10 cellular contexts compared by ENCODE assay signal in genomic region chr7:157272351-157273207, GRCh38.
A peak's percentile ranks its signal among the peaks of the same experiment; 100 is the strongest.
DNase-seq lines count a peak whose midpoint lies in the region; ATAC-seq and TF ChIP-seq lines count a peak whose summit lies in the region.
"Had no signal": no experiment of that assay in that cellular context is flagged by ENCODE, and none has a peak within 500 bp of the region (broad histone marks: within the 10 kb centered on the region; RNA-seq: fewer than 3 reads in every experiment).

No MANE protein-coding gene starts in this region.

- no peak overlapping the region for H3K4me3 Mint-ChIP-seq in H9
- no peak overlapping the region for H3K4me3 Mint-ChIP-seq in stimulated activated naive B cell treated with anti-CD40 and anti-IgM and Interleukin-4, amounts not matched to agents 10 μg/mL and 1 μg/mL and 100 μg/mL, for 72 hours
- H3K4me3 Mint-ChIP-seq: IgD-negative memory B cell; stimulated activated naive CD8-positive, alpha-beta T cell treated with anti-CD3 and anti-CD28 coated beads, Interleukin-15, Interleukin-2, amounts not matched to agents 100 ng/mL and 50 ng/mL, for 24 hours had no signal

- H3K27me3 Mint-ChIP-seq in H9 (ENCODE audit: low read depth): no peaks in the 10 kb centered on the region
- peaks cover 0 to 6% of the 10 kb centered on the region in 2 donors for H3K27me3 Mint-ChIP-seq in stimulated activated naive B cell treated with anti-CD40 and anti-IgM and Interleukin-4, amounts not matched to agents 10 μg/mL and 1 μg/mL and 100 μg/mL, for 72 hours
- H3K27me3 Mint-ChIP-seq: IgD-negative memory B cell had no signal

- intact Hi-C loops in right lobe of liver (cut with DNase I): loop anchor here in 1 of 2 donors (10.0 kb wide), 1 partner anchor 298 kb away; no protein-coding TSS in a partner anchor

- no peak overlapping the region for H4K8ac ChIP-seq in H9 (replicated peaks; ENCODE audit: insufficient read length, low read depth, low read length)

- no peak overlapping the region for H3K4me2 ChIP-seq in H9 (ENCODE audit: insufficient read depth, insufficient read length, low read length)

- peaks cover 13 to 22% (median 19%) of the 10 kb centered on the region in 3 experiments; a peak in 6 of 7 replicates for H3K36me3 Mint-ChIP-seq in H9 (ENCODE audit: insufficient read depth in 1 of 3, low read depth in 3 of 3)
- H3K36me3 Mint-ChIP-seq in stimulated activated naive B cell treated with anti-CD40 and anti-IgM and Interleukin-4, amounts not matched to agents 10 μg/mL and 1 μg/mL and 100 μg/mL, for 72 hours: peaks cover 29 to 43% of the 10 kb centered on the region in 2 donors
- H3K36me3 Mint-ChIP-seq in activated naive CD4-positive, alpha-beta T cell treated with anti-CD3 and anti-CD28 coated beads, Interleukin-2, amount 50 U/mL, for 72 hours: no peaks in the 10 kb centered on the region

- H3K27me3 ChIP-seq in H9 (ENCODE audit: insufficient read depth, low read length): no peaks in the 10 kb centered on the region
- H3K27me3 ChIP-seq in adipocyte (replicated peaks; ENCODE audit: control insufficient read depth, insufficient read depth, low read length): no peaks in the 10 kb centered on the region
- H3K27me3 ChIP-seq in right lobe of liver: no peaks in the 10 kb centered on the region

- DNase-seq in H9 (no peak), adipocyte (ENCODE audit: low read depth) (no peak), right lobe of liver (no peak), retina (no peak), D341Med (ENCODE audit: low spot score) (no peak), germinal center (ENCODE audit: low spot score) (no peak)
- no peak for DNase-seq in stimulated activated naive B cell treated with anti-CD40 and anti-IgM and Interleukin-4, amounts not matched to agents 10 μg/mL and 1 μg/mL and 100 μg/mL, for 72 hours
- no peak for DNase-seq in activated naive CD4-positive, alpha-beta T cell treated with anti-CD3 and anti-CD28 coated beads, Interleukin-2, amount 50 U/mL, for 72 hours (ENCODE audit: low spot score in 2 of 2)

- no peak overlapping the region for H2BK5ac ChIP-seq in H9 (ENCODE audit: insufficient read length, low read length)

- no peak overlapping the region for H3K18ac ChIP-seq in H9 (ENCODE audit: insufficient read length, low read depth, low read length)

- H3K9me3 Mint-ChIP-seq in H9: no peaks in the 10 kb centered on the region
- no peaks in the 10 kb centered on the region for H3K9me3 Mint-ChIP-seq in stimulated activated naive B cell treated with anti-CD40 and anti-IgM and Interleukin-4, amounts not matched to agents 10 μg/mL and 1 μg/mL and 100 μg/mL, for 72 hours
- H3K9me3 Mint-ChIP-seq in activated naive CD4-positive, alpha-beta T cell treated with anti-CD3 and anti-CD28 coated beads, Interleukin-2, amount 50 U/mL, for 72 hours: no peaks in the 10 kb centered on the region
- H3K9me3 Mint-ChIP-seq: IgD-negative memory B cell; stimulated activated naive CD8-positive, alpha-beta T cell treated with anti-CD3 and anti-CD28 coated beads, Interleukin-15, Interleukin-2, amounts not matched to agents 100 ng/mL and 50 ng/mL, for 24 hours had no signal

- no peak overlapping the region for H4K5ac ChIP-seq in H9 (ENCODE audit: insufficient read length, low read depth, low read length)

- no peak overlapping the region for H4K91ac ChIP-seq in H9 (ENCODE audit: insufficient read length, low read depth, low read length)

- H3K56ac ChIP-seq in H9 (ENCODE audit: insufficient read length, low read depth, low read length): no peak overlapping the region

- H2BK20ac ChIP-seq in H9 (ENCODE audit: low read depth, low read length, poor library complexity, severe bottlenecking): no peak overlapping the region

- H3K4me1 ChIP-seq in H9 (ENCODE audit: insufficient read depth, low read length) (no peaks in the 10 kb centered on the region), adipocyte (ENCODE audit: control insufficient read depth, insufficient read depth, low read length) (peaks cover 27% of the 10 kb centered on the region), right lobe of liver (peaks cover 0 to 24% (median 7%) of the 10 kb centered on the region in 4 donors)

- no peak overlapping the region for H2BK15ac ChIP-seq in H9 (ENCODE audit: low read depth, low read length)

- no peak for TF ChIP-seq POLR2A in right lobe of liver (IDR thresholded peaks at IDR 0.05)

- H3K9me3 ChIP-seq in H9 (ENCODE audit: control insufficient read depth, low read depth, low read length) (no peaks in the 10 kb centered on the region), adipocyte (ENCODE audit: control insufficient read depth, low read length) (no peaks in the 10 kb centered on the region), right lobe of liver (no peaks in the 10 kb centered on the region)

- no CpG with 5 or more reads among the region's 24 CpGs for WGBS in H9 (ENCODE audit: extremely low coverage, insufficient read length, low lambda C conversion rate)
- 38% methylated on average over 5 of the region's 24 CpGs for whole genome bisulfite sequencing in right lobe of liver (ENCODE audit: insufficient coverage, low coverage, low lambda C conversion rate, missing lambda C conversion rate)

- no peak overlapping the region for H3K23ac ChIP-seq in H9 (ENCODE audit: insufficient read length, low read depth, low read length)

- peaks cover 14 to 15% of the 10 kb centered on the region in 2 experiments for H3K4me1 Mint-ChIP-seq in H9
- peaks cover 16 to 25% of the 10 kb centered on the region in 2 donors for H3K4me1 Mint-ChIP-seq in stimulated activated naive B cell treated with anti-CD40 and anti-IgM and Interleukin-4, amounts not matched to agents 10 μg/mL and 1 μg/mL and 100 μg/mL, for 72 hours

- peak overlapping the region in 2 of 3 experiments; percentile 79 to 85; a peak in 5 of 7 replicates for H3K27ac Mint-ChIP-seq in H9
- peak overlapping the region; percentile 2 for H3K27ac Mint-ChIP-seq in stimulated activated naive B cell treated with anti-CD40 and anti-IgM and Interleukin-4, amounts not matched to agents 10 μg/mL and 1 μg/mL and 100 μg/mL, for 72 hours
- peak overlapping the region in 1 of 2 donors; percentile 88 for H3K27ac Mint-ChIP-seq in activated naive CD4-positive, alpha-beta T cell treated with anti-CD3 and anti-CD28 coated beads, Interleukin-2, amount 50 U/mL, for 72 hours
- H3K27ac Mint-ChIP-seq: IgD-negative memory B cell had no signal

- TF ChIP-seq CTCF in H9 (conservative IDR thresholded peaks at IDR 0.05) (no peak), right lobe of liver (IDR thresholded peaks at IDR 0.05) (no peak)

- H3K79me2 ChIP-seq in H9 (ENCODE audit: insufficient read depth, low read length): no peaks in the 10 kb centered on the region

- no peak overlapping the region for H3T11ph ChIP-seq in H9 (ENCODE audit: low read length)

- ATAC-seq in right lobe of liver: peak; percentile 10 to 46 (median 36)
- ATAC-seq in stimulated activated naive B cell treated with anti-CD40 and anti-IgM and Interleukin-4, amounts not matched to agents 10 μg/mL and 1 μg/mL and 100 μg/mL, for 72 hours (replicated peaks): no peak
- no peak for ATAC-seq in activated naive CD4-positive, alpha-beta T cell treated with anti-CD3 and anti-CD28 coated beads, Interleukin-2, amount 50 U/mL, for 72 hours

- H2AK5ac ChIP-seq in H9 (ENCODE audit: insufficient read length, low read length): no peak overlapping the region

- H2AFZ ChIP-seq in H9 (ENCODE audit: low read length): no peak overlapping the region

- no peak overlapping the region for H3K9ac ChIP-seq in H9 (ENCODE audit: extremely low read depth, insufficient read length, low read length)
- H3K9ac ChIP-seq in adipocyte (ENCODE audit: low read length): peak overlapping the region; percentile 71

- peak overlapping the region; percentile 8 for H3K4me3 ChIP-seq in adipocyte (ENCODE audit: low read length)
- H3K4me3 ChIP-seq in right lobe of liver: no peak overlapping the region

- H2BK120ac ChIP-seq in H9 (ENCODE audit: low read depth, low read length, poor library complexity, severe bottlenecking): no peak overlapping the region

- H3K14ac ChIP-seq in H9 (ENCODE audit: insufficient read depth, low read length): no peak overlapping the region; the same call in 1 of the 2 replicates

- no peaks in the 10 kb centered on the region for H4K20me1 ChIP-seq in H9 (ENCODE audit: control insufficient read depth, insufficient read depth, insufficient read length)

- H3K23me2 ChIP-seq in H9 (ENCODE audit: insufficient read length, low read depth, low read length, poor library complexity, severe bottlenecking): no peaks in the 10 kb centered on the region

- peaks cover 30% of the 10 kb centered on the region for H3K36me3 ChIP-seq in adipocyte (ENCODE audit: control insufficient read depth, insufficient read depth, low read length, severe bottlenecking)
- H3K36me3 ChIP-seq in right lobe of liver: peaks cover 0 to 26% (median 4%) of the 10 kb centered on the region in 4 donors

- no peak overlapping the region for H3K27ac ChIP-seq in H9 (ENCODE audit: insufficient read length, low read depth, low read length)
- peak overlapping the region; percentile 85 to 95 (median 88) for H3K27ac ChIP-seq in right lobe of liver

- no peaks in the 10 kb centered on the region for H3K79me1 ChIP-seq in H9 (ENCODE audit: insufficient read depth, low read depth, low read length, poor library complexity, severe bottlenecking)

- H2BK12ac ChIP-seq in H9 (ENCODE audit: insufficient read length, low read depth, low read length): no peak overlapping the region

- H3K4ac ChIP-seq in H9 (ENCODE audit: low read depth, low read length): no peak overlapping the region

Comparison
In these comparisons a context has a peak if more than half of its experiments do, and no peak if none do; other contexts are left out.
1. ATAC-seq: peak in right lobe of liver (4 of 4); none in stimulated activated naive B cell treated with anti-CD40 and anti-IgM and Interleukin-4, amounts not matched to agents 10 μg/mL and 1 μg/mL and 100 μg/mL, for 72 hours (0 of 2) and activated naive CD4-positive, alpha-beta T cell treated with anti-CD3 and anti-CD28 coated beads, Interleukin-2, amount 50 U/mL, for 72 hours (0 of 2).